ENCODE assay signal across 15 cellular contexts in the genomic region with DNA sequence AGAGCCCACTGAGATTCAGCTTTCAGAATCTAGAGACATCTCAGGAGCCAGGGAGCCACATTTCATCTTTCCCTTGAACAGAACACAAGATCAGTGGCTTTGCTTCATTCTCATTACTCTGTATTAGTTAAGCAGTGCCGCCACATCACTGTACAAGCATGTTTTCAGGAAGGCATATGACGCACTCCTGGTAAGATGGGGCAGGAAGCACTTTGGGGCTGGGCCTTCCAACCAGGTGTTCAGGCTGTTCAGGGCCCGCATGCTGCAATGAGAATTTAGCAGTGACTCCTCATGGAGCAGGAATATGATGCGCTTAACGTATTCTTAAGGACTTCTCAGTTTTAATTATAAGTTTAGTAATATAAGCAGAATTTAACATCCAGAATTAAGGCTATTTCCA. TPM values are rescaled to one million over a fixed set of nuclear protein-coding genes. Genes with fewer than 3 reads are reported as not detected.
DNase-seq lines count a peak whose midpoint lies in the region; ATAC-seq lines count a peak whose summit lies in the region.
"Had no signal": no experiment of that assay in that cellular context is flagged by ENCODE, and none has a peak within 500 bp of the region (broad histone marks: within the 10 kb centered on the region; RNA-seq: fewer than 3 reads in every experiment).

No MANE protein-coding gene starts in this region.

- H3K79me1 ChIP-seq in trophoblast cell (ENCODE audit: low read length) = no peaks in the 10 kb centered on the region

- POLR2A ChIA-PET in activated CD4-positive, alpha-beta T cell treated with anti-CD3 and anti-CD28 coated beads, Interleukin-2, amount 10 ng/mL, durations not matched to agents 7 days and 5 days (lab: Charles Lee) = no interaction called here

- H3K4me3 ChIP-seq in trophoblast cell (ENCODE audit: low read depth, low read length) = no peak overlapping the region
- H3K4me3 ChIP-seq: BLaER1 treated with 17β-estradiol and CSF1 and Interleukin-3, amounts not matched to agents 10 nM and 100 nM; GM23248 had no signal

- no peaks in the 10 kb centered on the region for H3K27me3 Mint-ChIP-seq in activated CD4-positive, alpha-beta T cell treated with anti-CD3 and anti-CD28 coated beads, Interleukin-2, amount 10 ng/mL, durations not matched to agents 24 days and 14 days
- H3K27me3 Mint-ChIP-seq in activated CD4-positive, alpha-beta T cell treated with anti-CD3 and anti-CD28 coated beads, Interleukin-2, amount 10 ng/mL, durations not matched to agents 7 days and 5 days = no peaks in the 10 kb centered on the region
- no peaks in the 10 kb centered on the region for H3K27me3 Mint-ChIP-seq in stimulated activated naive CD8-positive, alpha-beta T cell treated with anti-CD3 and anti-CD28 coated beads, Interleukin-15, Interleukin-2, amounts not matched to agents 100 ng/mL and 50 ng/mL, for 24 hours
- no peaks in the 10 kb centered on the region for H3K27me3 Mint-ChIP-seq in stimulated activated naive CD8-positive, alpha-beta T cell treated with anti-CD3 and anti-CD28 coated beads, Interleukin-15, amount 100 ng/mL, for 72 hours
- H3K27me3 Mint-ChIP-seq: CD4-positive, CD25-positive, alpha-beta regulatory T cell had no signal

- H3K4me3 Mint-ChIP-seq in activated CD4-positive, alpha-beta T cell treated with anti-CD3 and anti-CD28 coated beads, Interleukin-2, amount 10 ng/mL, durations not matched to agents 24 days and 14 days = no peak overlapping the region
- no peak overlapping the region for H3K4me3 Mint-ChIP-seq in activated CD4-positive, alpha-beta T cell treated with anti-CD3 and anti-CD28 coated beads, Interleukin-2, amount 10 ng/mL, durations not matched to agents 7 days and 5 days
- no peak overlapping the region for H3K4me3 Mint-ChIP-seq in stimulated activated naive CD8-positive, alpha-beta T cell treated with anti-CD3 and anti-CD28 coated beads, Interleukin-15, Interleukin-2, amounts not matched to agents 100 ng/mL and 50 ng/mL, for 24 hours
- H3K4me3 Mint-ChIP-seq in stimulated activated naive CD8-positive, alpha-beta T cell treated with anti-CD3 and anti-CD28 coated beads, Interleukin-15, amount 100 ng/mL, for 72 hours = no peak overlapping the region
- H3K4me3 Mint-ChIP-seq: CD4-positive, CD25-positive, alpha-beta regulatory T cell had no signal

- H3K36me3 ChIP-seq in trophoblast cell (ENCODE audit: control insufficient read depth in 1 of 2, insufficient read depth in 2 of 2, low read length in 2 of 2) = peaks cover 0 to 9% of the 10 kb centered on the region in 2 experiments

- no peak overlapping the region for H4K91ac ChIP-seq in trophoblast cell (ENCODE audit: low read depth, low read length)

- H3K79me2 ChIP-seq in trophoblast cell (ENCODE audit: control insufficient read depth, insufficient read depth, low read length, poor library complexity) = no peaks in the 10 kb centered on the region

- H3K18ac ChIP-seq in trophoblast cell (ENCODE audit: low read length) = no peak overlapping the region

- no peak overlapping the region for H3K27ac ChIP-seq in trophoblast cell (ENCODE audit: low read depth, low read length)
- H3K27ac ChIP-seq: BLaER1 treated with 17β-estradiol and CSF1 and Interleukin-3, amounts not matched to agents 10 nM and 100 nM; GM23248; HL-60 had no signal

- no peak for ATAC-seq in stimulated activated naive CD8-positive, alpha-beta T cell treated with anti-CD3 and anti-CD28 coated beads, Interleukin-15, amount 100 ng/mL, for 72 hours
- no peak for ATAC-seq in GM18909 (IDR thresholded peaks at IDR 0.05; ENCODE audit: poor library complexity, unreplicated experiment)
- ATAC-seq in HG03460 (IDR thresholded peaks at IDR 0.05; ENCODE audit: unreplicated experiment) = no peak
- ATAC-seq: HCT116 had no signal

- H2BK5ac ChIP-seq in trophoblast cell (ENCODE audit: low read depth, low read length, poor library complexity) = no peak overlapping the region

- no peak for DNase-seq in activated CD4-positive, alpha-beta T cell treated with anti-CD3 and anti-CD28 coated beads, Interleukin-2, amount 10 ng/mL, durations not matched to agents 24 days and 14 days
- DNase-seq in activated CD4-positive, alpha-beta T cell treated with anti-CD3 and anti-CD28 coated beads, Interleukin-2, amount 10 ng/mL, durations not matched to agents 7 days and 5 days = no peak
- DNase-seq in stimulated activated naive CD8-positive, alpha-beta T cell treated with anti-CD3 and anti-CD28 coated beads, Interleukin-15, amount 100 ng/mL, for 72 hours = no peak
- peak; percentile 85 to 88 for DNase-seq in trophoblast cell
- DNase-seq: ACHN; CD4-positive, CD25-positive, alpha-beta regulatory T cell; GM23248 had no signal

- H4K12ac ChIP-seq in trophoblast cell (ENCODE audit: low read depth, low read length) = no peak overlapping the region

- H3K4me1 Mint-ChIP-seq in activated CD4-positive, alpha-beta T cell treated with anti-CD3 and anti-CD28 coated beads, Interleukin-2, amount 10 ng/mL, durations not matched to agents 24 days and 14 days = peaks cover 54% of the 10 kb centered on the region
- peaks cover 48% of the 10 kb centered on the region for H3K4me1 Mint-ChIP-seq in activated CD4-positive, alpha-beta T cell treated with anti-CD3 and anti-CD28 coated beads, Interleukin-2, amount 10 ng/mL, durations not matched to agents 7 days and 5 days
- peaks cover 61% of the 10 kb centered on the region for H3K4me1 Mint-ChIP-seq in stimulated activated naive CD8-positive, alpha-beta T cell treated with anti-CD3 and anti-CD28 coated beads, Interleukin-15, Interleukin-2, amounts not matched to agents 100 ng/mL and 50 ng/mL, for 24 hours (ENCODE audit: low read depth)
- H3K4me1 Mint-ChIP-seq in stimulated activated naive CD8-positive, alpha-beta T cell treated with anti-CD3 and anti-CD28 coated beads, Interleukin-15, amount 100 ng/mL, for 72 hours = peaks cover 29% of the 10 kb centered on the region

- H4K8ac ChIP-seq in trophoblast cell (ENCODE audit: low read depth, low read length) = no peak overlapping the region

- peak overlapping the region; percentile 57 for H3K27ac Mint-ChIP-seq in activated CD4-positive, alpha-beta T cell treated with anti-CD3 and anti-CD28 coated beads, Interleukin-2, amount 10 ng/mL, durations not matched to agents 24 days and 14 days
- no peak overlapping the region for H3K27ac Mint-ChIP-seq in activated CD4-positive, alpha-beta T cell treated with anti-CD3 and anti-CD28 coated beads, Interleukin-2, amount 10 ng/mL, durations not matched to agents 7 days and 5 days
- H3K27ac Mint-ChIP-seq in stimulated activated naive CD8-positive, alpha-beta T cell treated with anti-CD3 and anti-CD28 coated beads, Interleukin-15, Interleukin-2, amounts not matched to agents 100 ng/mL and 50 ng/mL, for 24 hours = peak overlapping the region; percentile 34
- no peak overlapping the region for H3K27ac Mint-ChIP-seq in stimulated activated naive CD8-positive, alpha-beta T cell treated with anti-CD3 and anti-CD28 coated beads, Interleukin-15, amount 100 ng/mL, for 72 hours
- H3K27ac Mint-ChIP-seq: CD4-positive, CD25-positive, alpha-beta regulatory T cell had no signal

- no CpG with 5 or more reads among the region's 5 CpGs for WGBS in trophoblast cell (ENCODE audit: extremely low coverage, insufficient coverage, insufficient read length)

- intact Hi-C loops in activated CD4-positive, alpha-beta T cell treated with anti-CD3 and anti-CD28 coated beads, Interleukin-2, amount 10 ng/mL, durations not matched to agents 24 days and 14 days (cut with micrococcal nuclease) = loop anchor here (1.0 to 5.0 kb wide), 3 partner anchors 18 to 141 kb away; a partner anchor contains a TSS

- no peak overlapping the region for H3K4ac ChIP-seq in trophoblast cell (ENCODE audit: low read depth, low read length)

- H3K9ac ChIP-seq in trophoblast cell (ENCODE audit: low read length) = no peak overlapping the region
- H3K9ac ChIP-seq: BLaER1 treated with 17β-estradiol and CSF1 and Interleukin-3, amounts not matched to agents 10 nM and 100 nM; GM23248 had no signal

- no peak overlapping the region for H2BK12ac ChIP-seq in trophoblast cell (ENCODE audit: low read length)

- no peaks in the 10 kb centered on the region for H3K9me3 ChIP-seq in trophoblast cell (ENCODE audit: insufficient read depth, low read depth, low read length)

- H2AFZ ChIP-seq in trophoblast cell (ENCODE audit: insufficient read depth, low read length, poor library complexity) = no peak overlapping the region
- H2AFZ ChIP-seq: GM23248 had no signal

- CTCF ChIA-PET in activated CD4-positive, alpha-beta T cell treated with anti-CD3 and anti-CD28 coated beads, Interleukin-2, amount 10 ng/mL, durations not matched to agents 7 days and 5 days (lab: Charles Lee) = interaction anchor here (0.7 to 1.9 kb wide), 3 partner anchors 13 to 40 kb away, joined by 3 to 4 read pairs (median 3); no protein-coding TSS in a partner anchor

- H3K23ac ChIP-seq in trophoblast cell (ENCODE audit: low read length) = no peak overlapping the region

- H2BK120ac ChIP-seq in trophoblast cell (ENCODE audit: insufficient read depth, low read length, poor library complexity) = no peak overlapping the region

- H3K14ac ChIP-seq in trophoblast cell (ENCODE audit: low read length) = no peak overlapping the region

- H3K4me1 ChIP-seq in trophoblast cell (ENCODE audit: control insufficient read depth in 1 of 2, insufficient read depth in 2 of 2, low read length in 2 of 2) = no peaks in the 10 kb centered on the region
- H3K4me1 ChIP-seq: BLaER1 treated with 17β-estradiol and CSF1 and Interleukin-3, amounts not matched to agents 10 nM and 100 nM had no signal

- no peaks in the 10 kb centered on the region for H3K9me3 Mint-ChIP-seq in activated CD4-positive, alpha-beta T cell treated with anti-CD3 and anti-CD28 coated beads, Interleukin-2, amount 10 ng/mL, durations not matched to agents 24 days and 14 days
- no peaks in the 10 kb centered on the region for H3K9me3 Mint-ChIP-seq in activated CD4-positive, alpha-beta T cell treated with anti-CD3 and anti-CD28 coated beads, Interleukin-2, amount 10 ng/mL, durations not matched to agents 7 days and 5 days
- no peaks in the 10 kb centered on the region for H3K9me3 Mint-ChIP-seq in stimulated activated naive CD8-positive, alpha-beta T cell treated with anti-CD3 and anti-CD28 coated beads, Interleukin-15, Interleukin-2, amounts not matched to agents 100 ng/mL and 50 ng/mL, for 24 hours
- no peaks in the 10 kb centered on the region for H3K9me3 Mint-ChIP-seq in stimulated activated naive CD8-positive, alpha-beta T cell treated with anti-CD3 and anti-CD28 coated beads, Interleukin-15, amount 100 ng/mL, for 72 hours
- H3K9me3 Mint-ChIP-seq: CD4-positive, CD25-positive, alpha-beta regulatory T cell had no signal

- H3K4me2 ChIP-seq in trophoblast cell (ENCODE audit: low read length) = no peak overlapping the region
- H3K4me2 ChIP-seq: BLaER1 treated with 17β-estradiol and CSF1 and Interleukin-3, amounts not matched to agents 10 nM and 100 nM had no signal

- no peaks in the 10 kb centered on the region for H3K27me3 ChIP-seq in trophoblast cell (ENCODE audit: insufficient read depth, low read length)
- H3K27me3 ChIP-seq: BLaER1 treated with 17β-estradiol and CSF1 and Interleukin-3, amounts not matched to agents 10 nM and 100 nM had no signal

- H3K36me3 Mint-ChIP-seq in activated CD4-positive, alpha-beta T cell treated with anti-CD3 and anti-CD28 coated beads, Interleukin-2, amount 10 ng/mL, durations not matched to agents 24 days and 14 days (ENCODE audit: low read depth) = peaks cover 56% of the 10 kb centered on the region
- H3K36me3 Mint-ChIP-seq in activated CD4-positive, alpha-beta T cell treated with anti-CD3 and anti-CD28 coated beads, Interleukin-2, amount 10 ng/mL, durations not matched to agents 7 days and 5 days (ENCODE audit: low read depth) = peaks cover 52% of the 10 kb centered on the region
- peaks cover 47% of the 10 kb centered on the region for H3K36me3 Mint-ChIP-seq in stimulated activated naive CD8-positive, alpha-beta T cell treated with anti-CD3 and anti-CD28 coated beads, Interleukin-15, Interleukin-2, amounts not matched to agents 100 ng/mL and 50 ng/mL, for 24 hours (ENCODE audit: low read depth)

- no peak overlapping the region for H2AK5ac ChIP-seq in trophoblast cell (ENCODE audit: low read length)

RNA-seq across cellular contexts. Expression of a gene that starts 29.7 kb away (rescaled TPM):
- total RNA-seq in activated CD4-positive, alpha-beta T cell treated with anti-CD3 and anti-CD28 coated beads, Interleukin-2, amount 10 ng/mL, durations not matched to agents 24 days and 14 days = 1.7 and 2.7 TPM in 2 replicates
- total RNA-seq in activated CD4-positive, alpha-beta T cell treated with anti-CD3 and anti-CD28 coated beads, Interleukin-2, amount 10 ng/mL, durations not matched to agents 7 days and 5 days = 1 to 10 TPM; 1.2 to 2.0 TPM
- 0.44 TPM in 1 of 2 replicates, not detected in the other for polyA plus RNA-seq in trophoblast cell (2013)
- total RNA-seq: A172, Daoy, GM23248 had no signal
- polyA plus RNA-seq: CD4-positive, CD25-positive, alpha-beta regulatory T cell; GM23248 had no signal

RNA-seq across cellular contexts. Expression of a gene that starts 32.1 kb away (rescaled TPM):
- 123 and 130 TPM in 2 replicates for total RNA-seq in activated CD4-positive, alpha-beta T cell treated with anti-CD3 and anti-CD28 coated beads, Interleukin-2, amount 10 ng/mL, durations not matched to agents 24 days and 14 days
- total RNA-seq in activated CD4-positive, alpha-beta T cell treated with anti-CD3 and anti-CD28 coated beads, Interleukin-2, amount 10 ng/mL, durations not matched to agents 7 days and 5 days = 10 to 100 TPM; 30.6 to 37.2 TPM
- 26.6 and 30.1 TPM in 2 replicates for polyA plus RNA-seq in trophoblast cell (2013)

RNA-seq across cellular contexts. Expression of a gene that starts 57.6 kb away (rescaled TPM):
- 0.73 TPM in 1 of 2 replicates, not detected in the other for total RNA-seq in activated CD4-positive, alpha-beta T cell treated with anti-CD3 and anti-CD28 coated beads, Interleukin-2, amount 10 ng/mL, durations not matched to agents 24 days and 14 days
- total RNA-seq in activated CD4-positive, alpha-beta T cell treated with anti-CD3 and anti-CD28 coated beads, Interleukin-2, amount 10 ng/mL, durations not matched to agents 7 days and 5 days = not detected
- 0.12 TPM in 1 of 2 replicates, not detected in the other for polyA plus RNA-seq in trophoblast cell (2013)
- total RNA-seq: A172; CD4-positive, CD25-positive, alpha-beta regulatory T cell; Daoy; GM23248 had no signal

Comparison
In these comparisons a context has a peak if more than half of its experiments do, and no peak if none do; other contexts are left out.
1. H3K27ac Mint-ChIP-seq: peak in activated CD4-positive, alpha-beta T cell treated with anti-CD3 and anti-CD28 coated beads, Interleukin-2, amount 10 ng/mL, durations not matched to agents 24 days and 14 days (single experiment) and stimulated activated naive CD8-positive, alpha-beta T cell treated with anti-CD3 and anti-CD28 coated beads, Interleukin-15, Interleukin-2, amounts not matched to agents 100 ng/mL and 50 ng/mL, for 24 hours (single experiment); none in activated CD4-positive, alpha-beta T cell treated with anti-CD3 and anti-CD28 coated beads, Interleukin-2, amount 10 ng/mL, durations not matched to agents 7 days and 5 days (single experiment) and stimulated activated naive CD8-positive, alpha-beta T cell treated with anti-CD3 and anti-CD28 coated beads, Interleukin-15, amount 100 ng/mL, for 72 hours (0 of 2).
2. DNase-seq: peak in trophoblast cell (2 of 2); none in activated CD4-positive, alpha-beta T cell treated with anti-CD3 and anti-CD28 coated beads, Interleukin-2, amount 10 ng/mL, durations not matched to agents 24 days and 14 days (single experiment), activated CD4-positive, alpha-beta T cell treated with anti-CD3 and anti-CD28 coated beads, Interleukin-2, amount 10 ng/mL, durations not matched to agents 7 days and 5 days (single experiment) and stimulated activated naive CD8-positive, alpha-beta T cell treated with anti-CD3 and anti-CD28 coated beads, Interleukin-15, amount 100 ng/mL, for 72 hours (0 of 2).